Comparison of ENCODE assay signal across 1 cellular context in genomic region chr16:57617604-57618111, GRCh38.
TF ChIP-seq lines count a peak whose summit lies in the region.

No MANE protein-coding gene starts in this region.

TF ChIP-seq in HepG2, 621 proteins besides CTCF, POLR2A, EP300 and RAD21:
- TF ChIP-seq ZNF510 (CRISPR knock-in tag; IDR thresholded peaks at IDR 0.05; ENCODE audit: low read depth) (no peak), ZNF547 (CRISPR knock-in tag; IDR thresholded peaks at IDR 0.05) (no peak), SNRNP70 (IDR thresholded peaks at IDR 0.05; ENCODE audit: low read depth, low read length) (no peak), ZNF768 (CRISPR knock-in tag; IDR thresholded peaks at IDR 0.05) (peak; percentile 84; the same call in 1 of the 2 replicates), ZNF225 (CRISPR knock-in tag; IDR thresholded peaks at IDR 0.05) (0 out of 2 replicates have a peak, but pooled peaks have one; percentile 60), RFX1 (IDR thresholded peaks at IDR 0.05) (no peak), ZNF784 (CRISPR knock-in tag; IDR thresholded peaks at IDR 0.05; ENCODE audit: borderline replicate concordance) (no peak), ARNT2 (CRISPR knock-in tag; IDR thresholded peaks at IDR 0.05; ENCODE audit: low read depth) (no peak), TBX2 (CRISPR knock-in tag; IDR thresholded peaks at IDR 0.05; ENCODE audit: borderline replicate concordance) (no peak), TFDP2 (CRISPR knock-in tag; IDR thresholded peaks at IDR 0.05) (no peak), MYC (CRISPR knock-in tag; IDR thresholded peaks at IDR 0.05; ENCODE audit: borderline replicate concordance) (no peak), NCOA1 (CRISPR knock-in tag; IDR thresholded peaks at IDR 0.05) (no peak), ZNF10 (CRISPR knock-in tag; IDR thresholded peaks at IDR 0.05; ENCODE audit: borderline replicate concordance, low read depth) (no peak), ASH2L (IDR thresholded peaks at IDR 0.05; ENCODE audit: insufficient read length, low read depth, low read length) (no peak), STAT5B (CRISPR knock-in tag; IDR thresholded peaks at IDR 0.05) (no peak), FOXP4 (CRISPR knock-in tag; IDR thresholded peaks at IDR 0.05) (no peak), ZNF687 (CRISPR knock-in tag; IDR thresholded peaks at IDR 0.05) (peak; percentile 24; the same call in 1 of the 2 replicates), ELK4 (CRISPR knock-in tag; IDR thresholded peaks at IDR 0.05; ENCODE audit: borderline replicate concordance) (no peak), DPF2 (CRISPR knock-in tag; IDR thresholded peaks at IDR 0.05; ENCODE audit: borderline replicate concordance, low read depth) (no peak), ZNF441 (CRISPR knock-in tag; IDR thresholded peaks at IDR 0.05; ENCODE audit: borderline replicate concordance) (no peak), SIX4 (CRISPR knock-in tag; IDR thresholded peaks at IDR 0.05) (no peak), CREB1 (IDR thresholded peaks at IDR 0.05) (no peak), CREB1 (CRISPR knock-in tag; IDR thresholded peaks at IDR 0.05) (no peak)
